In the genomic region with DNA sequence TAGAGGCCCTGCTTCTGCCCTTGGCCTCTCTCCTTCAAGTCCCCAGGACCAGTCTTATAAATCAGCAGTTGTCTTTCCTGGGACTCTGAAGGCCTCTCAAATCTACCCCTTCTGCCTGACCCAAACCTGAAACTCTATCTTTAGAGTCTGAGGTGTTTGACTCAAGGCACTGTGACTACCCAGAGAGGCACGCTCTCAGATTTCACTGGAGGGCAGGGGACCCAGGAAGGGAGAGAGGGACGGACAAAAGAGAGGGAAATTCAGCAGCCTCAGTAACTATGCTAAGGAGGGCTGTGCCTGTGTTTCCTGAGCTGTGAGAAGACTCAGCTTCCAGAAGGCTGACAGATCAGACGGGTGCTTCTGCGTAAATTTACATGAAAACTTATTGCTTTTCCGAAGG, we compare ENCODE assay signal across 22 cellular contexts.
DNase-seq lines count a peak whose midpoint lies in the region; ATAC-seq and TF ChIP-seq lines count a peak whose summit lies in the region.
"Had no signal": no experiment of that assay in that cellular context is flagged by ENCODE, and none has a peak within 500 bp of the region (broad histone marks: within the 10 kb centered on the region; RNA-seq: fewer than 3 reads in every experiment).

No MANE protein-coding gene starts in this region.

- H3K4me1 ChIP-seq in ectodermal cell (ENCODE audit: control insufficient read depth, insufficient read depth, low read length), result peaks cover 26% of the 10 kb centered on the region
- peaks cover 20 to 22% of the 10 kb centered on the region in 2 donors for H3K4me1 ChIP-seq in neuronal stem cell (ENCODE audit: control insufficient read depth in 2 of 2, insufficient read depth in 1 of 2, low read depth in 1 of 2, low read length in 2 of 2)
- H3K4me1 ChIP-seq in ascending aorta, result no peaks in the 10 kb centered on the region

- H3K4me3 ChIP-seq in ectodermal cell (ENCODE audit: insufficient read depth, low read depth, low read length), result no peak overlapping the region
- H3K4me3 ChIP-seq in neuronal stem cell (ENCODE audit: low read length in 2 of 2), result no peak overlapping the region
- H3K4me3 ChIP-seq in ascending aorta, result no peak overlapping the region
- H3K4me3 ChIP-seq: hepatocyte, mucosa of descending colon had no signal

- H3K27me3 Mint-ChIP-seq in activated T-helper 2 cell treated with anti-CD3 and anti-CD28 coated beads, Interferon-gamma antibody, Interleukin-2, Interleukin-4, amounts not matched to agents 10 μg/mL and 5 μg/mL and 100 μg/mL, durations not matched to agents 14 hours and 24 hours and 36 hours (ENCODE audit: low read depth), result peaks cover 3% of the 10 kb centered on the region
- H3K27me3 Mint-ChIP-seq: activated naive CD8-positive, alpha-beta T cell treated with anti-CD3 and anti-CD28 coated beads, Interleukin-2, amount 50 U/mL, for 24 hours; central memory CD8-positive, alpha-beta T cell had no signal

- peak overlapping the region; percentile 26 for H2AFZ ChIP-seq in neuronal stem cell (ENCODE audit: low read length)
- H2AFZ ChIP-seq: hepatocyte had no signal

- H3K9me3 ChIP-seq in ectodermal cell (ENCODE audit: control insufficient read depth, low read length) (no peaks in the 10 kb centered on the region), neuronal stem cell (replicated peaks in 1 of 2; ENCODE audit: control insufficient read depth in 2 of 2, insufficient read depth in 1 of 2, low read depth in 1 of 2, low read length in 2 of 2) (no peaks in the 10 kb centered on the region), ascending aorta (no peaks in the 10 kb centered on the region)
- H3K9me3 ChIP-seq: mucosa of descending colon had no signal

- H3K9me3 Mint-ChIP-seq in activated T-helper 2 cell treated with anti-CD3 and anti-CD28 coated beads, Interferon-gamma antibody, Interleukin-2, Interleukin-4, amounts not matched to agents 10 μg/mL and 5 μg/mL and 100 μg/mL, durations not matched to agents 14 hours and 24 hours and 36 hours, result no peaks in the 10 kb centered on the region
- H3K9me3 Mint-ChIP-seq: activated naive CD8-positive, alpha-beta T cell treated with anti-CD3 and anti-CD28 coated beads, Interleukin-2, amount 50 U/mL, for 24 hours; activated T-helper 1 cell treated with anti-CD3 and anti-CD28 coated beads, Interleukin-12 subunit alpha, Interleukin-12 subunit beta, Interleukin-2, Interleukin-4 antibody, amounts not matched to agents 30 ng/mL and 10 ng/mL and 1 ng/mL, durations not matched to agents 14 hours and 24 hours and 36 hours; central memory CD8-positive, alpha-beta T cell; T-helper 1 cell treated with Interleukin-12 subunit alpha and Interleukin-12 subunit beta and Interleukin-4 antibody, amounts not matched to agents 30 μg/mL and 1 μg/mL, for 36 hours had no signal

- H3K27me3 ChIP-seq in ectodermal cell (ENCODE audit: control insufficient read depth, insufficient read depth, low read length, poor library complexity, severe bottlenecking) (no peaks in the 10 kb centered on the region), neuronal stem cell (ENCODE audit: control insufficient read depth in 3 of 3, insufficient read depth in 3 of 3, low read depth in 1 of 3, low read length in 3 of 3) (peaks cover 0 to 7% (median 0%) of the 10 kb centered on the region in 3 experiments), ascending aorta (no peaks in the 10 kb centered on the region)

- peaks cover 6% of the 10 kb centered on the region for H3K4me1 Mint-ChIP-seq in activated T-helper 2 cell treated with anti-CD3 and anti-CD28 coated beads, Interferon-gamma antibody, Interleukin-2, Interleukin-4, amounts not matched to agents 10 μg/mL and 5 μg/mL and 100 μg/mL, durations not matched to agents 14 hours and 24 hours and 36 hours (ENCODE audit: low read depth)
- H3K4me1 Mint-ChIP-seq: activated naive CD8-positive, alpha-beta T cell treated with anti-CD3 and anti-CD28 coated beads, Interleukin-2, amount 50 U/mL, for 24 hours; central memory CD8-positive, alpha-beta T cell had no signal

- no peak overlapping the region for H3K9ac ChIP-seq in neuronal stem cell (ENCODE audit: low read depth, low read length, poor library complexity)
- H3K9ac ChIP-seq: KMS-11 had no signal

- no peak overlapping the region for H4K8ac ChIP-seq in neuronal stem cell (ENCODE audit: low read depth, low read length)

- H4K91ac ChIP-seq in neuronal stem cell (ENCODE audit: low read depth, low read length, poor library complexity), result no peak overlapping the region

- no peak overlapping the region for H2BK15ac ChIP-seq in neuronal stem cell (ENCODE audit: low read length)

- no peaks in the 10 kb centered on the region for H3K36me3 Mint-ChIP-seq in activated T-helper 2 cell treated with anti-CD3 and anti-CD28 coated beads, Interferon-gamma antibody, Interleukin-2, Interleukin-4, amounts not matched to agents 10 μg/mL and 5 μg/mL and 100 μg/mL, durations not matched to agents 14 hours and 24 hours and 36 hours (ENCODE audit: low read depth)

- H3K36me3 ChIP-seq in ectodermal cell (ENCODE audit: control insufficient read depth, insufficient read depth, low read length) (no peaks in the 10 kb centered on the region), neuronal stem cell (replicated peaks in 1 of 2; ENCODE audit: control insufficient read depth in 2 of 2, insufficient read depth in 2 of 2, low read length in 2 of 2) (no peaks in the 10 kb centered on the region), ascending aorta (no peaks in the 10 kb centered on the region)

- ATAC-seq in HG03520 (IDR thresholded peaks at IDR 0.05; ENCODE audit: unreplicated experiment), result no peak
- ATAC-seq: activated CD8-positive, alpha-beta T cell treated with anti-CD3 and anti-CD28 coated beads, Interleukin-2, amount 10 ng/mL, durations not matched to agents 7 days and 5 days; activated naive CD8-positive, alpha-beta T cell treated with anti-CD3 and anti-CD28 coated beads, Interleukin-2, amount 50 U/mL, for 24 hours; left colon; mucosa of descending colon; sciatic nerve had no signal

- DNase-seq in ELF-1 (ENCODE audit: low read depth, low spot score), result peak; percentile 53
- peak; percentile 1 for DNase-seq in LoVo (ENCODE audit: low spot score)
- DNase-seq in neuronal stem cell (ENCODE audit: low spot score), result no peak
- no peak for DNase-seq in activated T-helper 2 cell treated with anti-CD3 and anti-CD28 coated beads, Interferon-gamma antibody, Interleukin-2, Interleukin-4, amounts not matched to agents 10 μg/mL and 5 μg/mL and 100 μg/mL, durations not matched to agents 14 hours and 24 hours and 36 hours (ENCODE audit: low spot score)
- no peak for DNase-seq in NCI-H1105 treated with DMSO at 0.1 percent for 48 hours (lab: John Stamatoyannopoulos, UW)
- no peak for DNase-seq in ascending aorta (ENCODE audit: low spot score in 2 of 2)
- DNase-seq: activated CD8-positive, alpha-beta T cell treated with anti-CD3 and anti-CD28 coated beads, Interleukin-2, amount 10 ng/mL, durations not matched to agents 7 days and 5 days; activated naive CD8-positive, alpha-beta T cell treated with anti-CD3 and anti-CD28 coated beads, Interleukin-2, amount 50 U/mL, for 24 hours; left colon; mucosa of descending colon; NCI-H1417 treated with DMSO at 0.1 percent for 48 hours; nucleus accumbens; stimulated activated CD4-positive, alpha-beta T cell treated with anti-CD3 and anti-CD28 coated beads, Interleukin-4, amount 100 ng/mL, for 1 hour; substantia nigra had no signal

- peak overlapping the region; percentile 41 for H3K27ac ChIP-seq in ectodermal cell (ENCODE audit: insufficient read depth, low read depth, low read length, poor library complexity, severe bottlenecking)
- H3K27ac ChIP-seq in neuronal stem cell (replicated peaks; ENCODE audit: low read length), result peak overlapping the region; percentile 78
- H3K27ac ChIP-seq in ascending aorta, result no peak overlapping the region
- H3K27ac ChIP-seq: hepatocyte, KMS-11 had no signal

- no peak overlapping the region for H3K4me3 Mint-ChIP-seq in activated T-helper 2 cell treated with anti-CD3 and anti-CD28 coated beads, Interferon-gamma antibody, Interleukin-2, Interleukin-4, amounts not matched to agents 10 μg/mL and 5 μg/mL and 100 μg/mL, durations not matched to agents 14 hours and 24 hours and 36 hours (ENCODE audit: low read depth)
- H3K4me3 Mint-ChIP-seq: activated CD8-positive, alpha-beta T cell treated with anti-CD3 and anti-CD28 coated beads, Interleukin-2, amount 10 ng/mL, durations not matched to agents 7 days and 5 days; activated naive CD8-positive, alpha-beta T cell treated with anti-CD3 and anti-CD28 coated beads, Interleukin-2, amount 50 U/mL, for 24 hours; activated T-helper 1 cell treated with anti-CD3 and anti-CD28 coated beads, Interleukin-12 subunit alpha, Interleukin-12 subunit beta, Interleukin-2, Interleukin-4 antibody, amounts not matched to agents 30 ng/mL and 10 ng/mL and 1 ng/mL, durations not matched to agents 14 hours and 24 hours and 36 hours; central memory CD8-positive, alpha-beta T cell; T-helper 1 cell treated with Interleukin-12 subunit alpha and Interleukin-12 subunit beta and Interleukin-4 antibody, amounts not matched to agents 30 μg/mL and 1 μg/mL, for 36 hours had no signal

- no peak for TF ChIP-seq CTCF in ascending aorta (IDR thresholded peaks at IDR 0.05)

- no peak overlapping the region for H2AK5ac ChIP-seq in neuronal stem cell (ENCODE audit: low read depth, low read length)

- intact Hi-C loops in activated T-helper 2 cell treated with anti-CD3 and anti-CD28 coated beads, Interferon-gamma antibody, Interleukin-2, Interleukin-4, amounts not matched to agents 10 μg/mL and 5 μg/mL and 100 μg/mL, durations not matched to agents 14 hours and 24 hours and 36 hours (cut with micrococcal nuclease), result loop anchor here (10.0 kb wide), 1 partner anchor 167 kb away; no protein-coding TSS in a partner anchor
- intact Hi-C loops in ascending aorta (cut with DNase I), result no loop called here

- no peaks in the 10 kb centered on the region for H3K79me1 ChIP-seq in neuronal stem cell (ENCODE audit: low read depth, low read length)

- H3K4me2 ChIP-seq in neuronal stem cell (ENCODE audit: insufficient read depth, low read length, poor library complexity, severe bottlenecking), result peak overlapping the region; percentile 22
- H3K4me2 ChIP-seq: hepatocyte, KMS-11 had no signal

- H3K18ac ChIP-seq in neuronal stem cell (ENCODE audit: low read length), result no peak overlapping the region

- WGBS in ectodermal cell, 2 experiments, result 32 to 35% methylated on average over 5 of the region's 5 CpGs
- no CpG with 5 or more reads among the region's 5 CpGs for WGBS in neuronal stem cell (ENCODE audit: extremely low coverage in 2 of 2, insufficient read length in 2 of 2, insufficient replicate concordance in 1 of 2), 2 donors

- H3K4ac ChIP-seq in neuronal stem cell (ENCODE audit: low read length), result no peak overlapping the region

- no peak overlapping the region for H3K14ac ChIP-seq in neuronal stem cell (ENCODE audit: low read length)

- H2BK12ac ChIP-seq in neuronal stem cell (ENCODE audit: low read length), result no peak overlapping the region

- no peak overlapping the region for H2BK120ac ChIP-seq in neuronal stem cell (ENCODE audit: low read depth, low read length)

- H3K27ac Mint-ChIP-seq in activated T-helper 2 cell treated with anti-CD3 and anti-CD28 coated beads, Interferon-gamma antibody, Interleukin-2, Interleukin-4, amounts not matched to agents 10 μg/mL and 5 μg/mL and 100 μg/mL, durations not matched to agents 14 hours and 24 hours and 36 hours, result no peak overlapping the region
- H3K27ac Mint-ChIP-seq: activated CD8-positive, alpha-beta T cell treated with anti-CD3 and anti-CD28 coated beads, Interleukin-2, amount 10 ng/mL, durations not matched to agents 7 days and 5 days; activated naive CD8-positive, alpha-beta T cell treated with anti-CD3 and anti-CD28 coated beads, Interleukin-2, amount 50 U/mL, for 24 hours; activated T-helper 1 cell treated with anti-CD3 and anti-CD28 coated beads, Interleukin-12 subunit alpha, Interleukin-12 subunit beta, Interleukin-2, Interleukin-4 antibody, amounts not matched to agents 30 ng/mL and 10 ng/mL and 1 ng/mL, durations not matched to agents 14 hours and 24 hours and 36 hours; T-helper 1 cell treated with Interleukin-12 subunit alpha and Interleukin-12 subunit beta and Interleukin-4 antibody, amounts not matched to agents 30 μg/mL and 1 μg/mL, for 36 hours had no signal

- H2BK5ac ChIP-seq in neuronal stem cell (ENCODE audit: low read length), result no peak overlapping the region

- no peak overlapping the region for H3K23ac ChIP-seq in neuronal stem cell (ENCODE audit: low read depth, low read length, poor library complexity)

Comparison
In these comparisons a context has a peak if more than half of its experiments do, and no peak if none do; other contexts are left out.
1. DNase-seq: peak in ELF-1 (single experiment) and LoVo (single experiment); none in neuronal stem cell (single experiment), activated T-helper 2 cell treated with anti-CD3 and anti-CD28 coated beads, Interferon-gamma antibody, Interleukin-2, Interleukin-4, amounts not matched to agents 10 μg/mL and 5 μg/mL and 100 μg/mL, durations not matched to agents 14 hours and 24 hours and 36 hours (single experiment), NCI-H1105 treated with DMSO at 0.1 percent for 48 hours (single experiment) and ascending aorta (0 of 2).
2. H3K27ac ChIP-seq: peak in ectodermal cell (single experiment) and neuronal stem cell (single experiment); none in ascending aorta (0 of 2).